10 cellular contexts compared by ENCODE assay signal in genomic region chr6:108348655-108349349, GRCh38. TPM values are rescaled to one million over a fixed set of nuclear protein-coding genes. Genes with fewer than 3 reads are reported as not detected.
DNase-seq lines count a peak whose midpoint lies in the region; ATAC-seq and TF ChIP-seq lines count a peak whose summit lies in the region.
"Had no signal": no experiment of that assay in that cellular context is flagged by ENCODE, and none has a peak within 500 bp of the region (broad histone marks: within the 10 kb centered on the region; RNA-seq: fewer than 3 reads in every experiment).

No MANE protein-coding gene starts in this region.

- DNase-seq in germinal center (ENCODE audit: low spot score): peak; percentile 78
- DNase-seq in activated effector memory CD4-positive, alpha-beta T cell treated with anti-CD3 and anti-CD28 coated beads, Interleukin-2, amount 50 U/mL, for 16 hours: no peak
- no peak for DNase-seq in DMS53 treated with DMSO at 0.1 percent for 48 hours (lab: John Stamatoyannopoulos, UW; ENCODE audit: unreplicated experiment)
- DNase-seq in NCI-H1092 treated with DMSO at 0.1 percent for 48 hours (lab: John Stamatoyannopoulos, UW): no peak
- no peak for DNase-seq in omental fat pad (ENCODE audit: low spot score)
- DNase-seq: effector CD8-positive, alpha-beta T cell; islet precursor cell had no signal

- TF ChIP-seq CTCF in omental fat pad (IDR thresholded peaks at IDR 0.05): no peak

- peak; percentile 82 for ATAC-seq in GM18907 (IDR thresholded peaks at IDR 0.05; ENCODE audit: unreplicated experiment)
- ATAC-seq in GM21529 (IDR thresholded peaks at IDR 0.05; ENCODE audit: unreplicated experiment): peak; percentile 97
- ATAC-seq in HG03354 (IDR thresholded peaks at IDR 0.05; ENCODE audit: poor library complexity, severe bottlenecking, unreplicated experiment): peak; percentile 94
- ATAC-seq in omental fat pad (ENCODE audit: low FRiP score): no peak

RNA-seq across cellular contexts. Expression of gene AFG1L, which starts 53.9 kb away (rescaled TPM):
- total RNA-seq in omental fat pad: 1 to 10 TPM; 1.8 to 4.3 (median 2.6) TPM
